ENCODE assay signal across 10 cellular contexts in the genomic region with DNA sequence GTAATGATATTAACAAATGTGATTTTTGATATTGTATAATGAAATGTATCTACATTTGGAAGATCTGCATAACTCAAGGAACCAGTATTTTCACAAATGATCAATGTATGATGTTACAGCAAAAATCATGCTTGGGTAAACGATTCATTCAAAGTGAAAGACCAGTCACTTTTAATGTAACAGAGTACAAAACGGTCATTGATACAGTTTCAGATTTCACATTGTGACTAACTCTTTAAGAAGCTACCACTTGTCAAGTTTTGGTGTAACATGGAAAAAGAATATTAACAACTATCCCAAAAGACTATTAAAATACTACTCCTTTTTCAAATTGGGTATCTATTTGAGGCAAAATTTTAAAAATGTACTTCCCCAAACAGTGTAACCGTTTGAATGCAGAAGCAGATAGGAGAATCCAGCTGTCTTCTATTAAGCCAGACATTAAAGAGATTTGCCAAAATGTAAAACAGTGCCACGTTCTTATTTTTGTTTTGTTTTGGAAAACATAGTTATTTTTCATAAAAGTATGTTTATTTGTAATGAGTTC. TPM values are rescaled to one million over a fixed set of nuclear protein-coding genes. Genes with fewer than 3 reads are reported as not detected.
A peak's percentile ranks its signal among the peaks of the same experiment; 100 is the strongest.
DNase-seq lines count a peak whose midpoint lies in the region; ATAC-seq and TF ChIP-seq lines count a peak whose summit lies in the region.
"Had no signal": no experiment of that assay in that cellular context is flagged by ENCODE, and none has a peak within 500 bp of the region (broad histone marks: within the 10 kb centered on the region; RNA-seq: fewer than 3 reads in every experiment).

No MANE protein-coding gene starts in this region.

- H3K9ac ChIP-seq in IMR-90 (ENCODE audit: low read depth, low read length), result no peak overlapping the region

- no peak overlapping the region for H2BK5ac ChIP-seq in IMR-90 (ENCODE audit: low read depth, low read length, poor library complexity, severe bottlenecking)

- no peak for TF ChIP-seq RAD21 in IMR-90 (IDR thresholded peaks at IDR 0.05; ENCODE audit: low read length)

- no peak overlapping the region for H3K27ac ChIP-seq in CD8-positive, alpha-beta T cell (ENCODE audit: low read depth, low read length)
- H3K27ac ChIP-seq in IMR-90 (ENCODE audit: insufficient read depth, low read length), result no peak overlapping the region
- H3K27ac ChIP-seq in tibial nerve, result peak overlapping the region in 2 of 4 donors; percentile 82 to 84

- H2BK120ac ChIP-seq in IMR-90 (ENCODE audit: low read depth, low read length), result no peak overlapping the region

- H4K8ac ChIP-seq in IMR-90 (ENCODE audit: low read depth in 2 of 2, low read length in 2 of 2), result no peak overlapping the region

- no peak overlapping the region for H3K4ac ChIP-seq in IMR-90 (ENCODE audit: low read depth, low read length)

- peaks cover 9% of the 10 kb centered on the region for H3K9me1 ChIP-seq in IMR-90 (ENCODE audit: insufficient read depth, low read length)

- intact Hi-C loops in CD8-positive, alpha-beta T cell (cut with DNase I, micrococcal nuclease), result loop anchor here (1.0 to 10.0 kb wide), 3 partner anchors 14 to 73 kb away; no protein-coding TSS in a partner anchor
- intact Hi-C loops in IMR-90 (cut with micrococcal nuclease), result loop anchor here (10.0 kb wide), 1 partner anchor 213 kb away; no protein-coding TSS in a partner anchor
- intact Hi-C loops in activated B cell treated with CpG ODN at 0.5 μM for 24 hours (cut with micrococcal nuclease), result loop anchor here (2.0 kb wide), 1 partner anchor 279 kb away; no protein-coding TSS in a partner anchor

- peaks cover 71% of the 10 kb centered on the region for H3K4me1 Mint-ChIP-seq in CD8-positive, alpha-beta T cell (ENCODE audit: low read depth)
- H3K4me1 Mint-ChIP-seq in activated B cell treated with CpG ODN at 0.5 μM for 24 hours, result peaks cover 77% of the 10 kb centered on the region

- peak overlapping the region; percentile 57; the same call in 1 of the 2 replicates for H3K4me2 ChIP-seq in IMR-90 (ENCODE audit: low read depth, low read length)

- POLR2A ChIA-PET in CD8-positive, alpha-beta T cell (lab: Charles Lee), result interaction anchor here (1.3 to 2.9 kb wide), 4 partner anchors 9 to 116 kb away, joined by 3 to 14 read pairs (median 8); partner anchors contain the start of gene AKAP13
- POLR2A ChIA-PET in IMR-90 (lab: Charles Lee; ENCODE audit: unreplicated experiment) (interaction anchor here (0.9 kb wide), 1 partner anchor 12 kb away, joined by 3 read pairs; no protein-coding TSS in a partner anchor), activated B cell treated with CpG ODN at 0.5 μM for 24 hours (lab: Charles Lee) (interaction anchor here (1.0 to 17.2 kb wide), 11 partner anchors 7 to 114 kb away, joined by 3 to 395 read pairs (median 21); partner anchors contain the start of gene AKAP13)

- dilution Hi-C loops in IMR-90 (cut with HindIII; ENCODE audit: low sequenced_read_pairs, unreplicated experiment), result no loop called here

- H3K23ac ChIP-seq in IMR-90 (ENCODE audit: low read depth, low read length), result no peak overlapping the region

- no peak overlapping the region for H4K5ac ChIP-seq in IMR-90 (ENCODE audit: low read depth, low read length)

- H3K4me3 Mint-ChIP-seq in CD8-positive, alpha-beta T cell, result no peak overlapping the region
- no peak overlapping the region for H3K4me3 Mint-ChIP-seq in activated B cell treated with CpG ODN at 0.5 μM for 24 hours

- peaks cover 46% of the 10 kb centered on the region for H4K20me1 ChIP-seq in IMR-90 (ENCODE audit: insufficient read depth, low read length)

- TF ChIP-seq CTCF in CD8-positive, alpha-beta T cell (IDR thresholded peaks at IDR 0.05), result no peak
- TF ChIP-seq CTCF in IMR-90 (conservative IDR thresholded peaks at IDR 0.05; ENCODE audit: low read depth, low read length) (no peak), activated B cell treated with CpG ODN at 0.5 μM for 24 hours (IDR thresholded peaks at IDR 0.05) (no peak), tibial nerve (IDR thresholded peaks at IDR 0.05) (no peak), GM13977 (IDR thresholded peaks at IDR 0.05; ENCODE audit: extremely low read depth, insufficient read depth, missing control alignments) (no peak)

- in situ Hi-C loops in IMR-90 (cut with MboI; ENCODE audit: low sequenced_read_pairs) (no loop called here), GM13977 (cut with MboI; ENCODE audit: low pct_unique_long_range_greater_than_20kb, low sequenced_read_pairs, unreplicated experiment) (no loop called here)

- no peak overlapping the region for H2AK9ac ChIP-seq in IMR-90 (replicated peaks; ENCODE audit: low read depth, low read length, poor library complexity)

- no peak for TF ChIP-seq EP300 in tibial nerve (IDR thresholded peaks at IDR 0.05)

- H3K56ac ChIP-seq in IMR-90 (ENCODE audit: extremely low read depth, insufficient read depth, low read length), result no peak overlapping the region

- CTCF ChIA-PET in CD8-positive, alpha-beta T cell (lab: Charles Lee), result interaction anchor here (1.3 to 10.0 kb wide), 6 partner anchors 11 to 119 kb away, joined by 4 to 146 read pairs (median 16); partner anchors contain the start of gene AKAP13
- CTCF ChIA-PET in IMR-90 (lab: Yijun Ruan, JAX), result interaction anchor here (0.6 to 1.7 kb wide), 2 partner anchors 74 to 115 kb away, joined by 3 to 9 read pairs; no protein-coding TSS in a partner anchor
- CTCF ChIA-PET in activated B cell treated with CpG ODN at 0.5 μM for 24 hours (lab: Charles Lee), result interaction anchor here (0.6 to 8.2 kb wide), 12 partner anchors 8 to 115 kb away, joined by 3 to 218 read pairs (median 18); partner anchors contain the start of gene AKAP13

- BruUV-seq in IMR-90 (replicated peaks; lab: Mats Ljungman, UMichigan), result no TSS peak

- H3K9me3 ChIP-seq in CD8-positive, alpha-beta T cell (ENCODE audit: low read length), result no peaks in the 10 kb centered on the region
- no peaks in the 10 kb centered on the region for H3K9me3 ChIP-seq in IMR-90 (ENCODE audit: control insufficient read depth, insufficient read depth, low read length)
- H3K9me3 ChIP-seq in tibial nerve, result no peaks in the 10 kb centered on the region

- H3K4me3 ChIP-seq in CD8-positive, alpha-beta T cell (ENCODE audit: low read depth, low read length), result no peak overlapping the region
- H3K4me3 ChIP-seq in IMR-90 (ENCODE audit: insufficient read depth, low read depth, low read length) (no peak overlapping the region), tibial nerve (no peak overlapping the region)

- no peak overlapping the region for H2AFZ ChIP-seq in IMR-90 (replicated peaks; ENCODE audit: low read length, poor library complexity)

- H3K4me1 ChIP-seq in CD8-positive, alpha-beta T cell (ENCODE audit: insufficient read depth, low read length), result peaks cover 36% of the 10 kb centered on the region
- peaks cover 13% of the 10 kb centered on the region for H3K4me1 ChIP-seq in IMR-90 (ENCODE audit: control insufficient read depth, insufficient read depth, low read length)
- peaks cover 0 to 69% (median 27%) of the 10 kb centered on the region in 4 donors for H3K4me1 ChIP-seq in tibial nerve

- H3K27ac Mint-ChIP-seq in CD8-positive, alpha-beta T cell, result peak overlapping the region; percentile 60
- peak overlapping the region; percentile 50 for H3K27ac Mint-ChIP-seq in activated B cell treated with CpG ODN at 0.5 μM for 24 hours

- no peak overlapping the region for H2BK20ac ChIP-seq in IMR-90 (ENCODE audit: low read depth, low read length)

- H3K9me3 Mint-ChIP-seq in CD8-positive, alpha-beta T cell, result no peaks in the 10 kb centered on the region
- H3K9me3 Mint-ChIP-seq in activated B cell treated with CpG ODN at 0.5 μM for 24 hours, result no peaks in the 10 kb centered on the region

- H3K36me3 Mint-ChIP-seq in CD8-positive, alpha-beta T cell, result peaks cover 7% of the 10 kb centered on the region
- peaks cover 16% of the 10 kb centered on the region for H3K36me3 Mint-ChIP-seq in activated B cell treated with CpG ODN at 0.5 μM for 24 hours (ENCODE audit: low read depth)

- H2AK5ac ChIP-seq in IMR-90 (ENCODE audit: low read depth, low read length), result no peak overlapping the region

- WGBS in IMR-90 (ENCODE audit: extremely low coverage in 2 of 2, insufficient read length in 1 of 2), 2 experiments, result no CpG with 5 or more reads among the region's 4 CpGs
- 19% methylated on average over 4 of the region's 4 CpGs for WGBS in tibial nerve, 2 donors

- H3K27me3 Mint-ChIP-seq in CD8-positive, alpha-beta T cell (ENCODE audit: low read depth), result no peaks in the 10 kb centered on the region
- H3K27me3 Mint-ChIP-seq in activated B cell treated with CpG ODN at 0.5 μM for 24 hours, result no peaks in the 10 kb centered on the region

- TF ChIP-seq POLR2A in IMR-90 (IDR thresholded peaks at IDR 0.05; ENCODE audit: low read depth, low read length), result no peak
- no peak for TF ChIP-seq POLR2A in tibial nerve (IDR thresholded peaks at IDR 0.05)

- peaks cover 24 to 70% of the 10 kb centered on the region in 2 experiments for H3K79me1 ChIP-seq in IMR-90 (ENCODE audit: low read depth in 1 of 2, low read length in 2 of 2)

- H3K18ac ChIP-seq in IMR-90 (ENCODE audit: low read depth, low read length), result no peak overlapping the region

- ATAC-seq in CD8-positive, alpha-beta T cell, result no peak
- ATAC-seq in IMR-90 (ENCODE audit: low read depth) (no peak; the same call in 1 of the 2 replicates), activated B cell treated with CpG ODN at 0.5 μM for 24 hours (ENCODE audit: low read depth) (no peak), HG03520 (IDR thresholded peaks at IDR 0.05; ENCODE audit: unreplicated experiment) (no peak)

- no peaks in the 10 kb centered on the region for H3K36me3 ChIP-seq in CD8-positive, alpha-beta T cell (ENCODE audit: insufficient read depth, low read length)
- H3K36me3 ChIP-seq in IMR-90 (ENCODE audit: control insufficient read depth, insufficient read depth, low read length) (no peaks in the 10 kb centered on the region), tibial nerve (no peaks in the 10 kb centered on the region)

- no peak for DNase-seq in CD8-positive, alpha-beta T cell
- DNase-seq in IMR-90, result peak; percentile 75
- DNase-seq in activated B cell treated with CpG ODN at 0.5 μM for 24 hours, result no peak
- DNase-seq in kidney tubule cell (ENCODE audit: low spot score), result peak; percentile 64
- DNase-seq in tibial nerve (ENCODE audit: low spot score in 2 of 2), result no peak
- no peak for DNase-seq in GM13977 (ENCODE audit: low spot score)
- no peak for DNase-seq in NCI-H1417 (lab: John Stamatoyannopoulos, UW)
- DNase-seq: activated CD4-positive, alpha-beta T cell treated with anti-CD3 and anti-CD28 coated beads, Interleukin-2, amount 50 U/mL, for 1 hour; caudate nucleus had no signal

- H3K27me3 ChIP-seq in CD8-positive, alpha-beta T cell (ENCODE audit: insufficient read depth, low read length), result no peaks in the 10 kb centered on the region
- no peaks in the 10 kb centered on the region for H3K27me3 ChIP-seq in IMR-90 (ENCODE audit: control insufficient read depth, insufficient read depth, low read length)
- H3K27me3 ChIP-seq in tibial nerve, result no peaks in the 10 kb centered on the region

- H3K14ac ChIP-seq in IMR-90 (replicated peaks; ENCODE audit: low read depth, low read length), result no peak overlapping the region

- H4K91ac ChIP-seq in IMR-90 (ENCODE audit: insufficient read depth, low read depth, low read length), result no peak overlapping the region

- H2BK15ac ChIP-seq in IMR-90 (ENCODE audit: low read depth, low read length), result no peak overlapping the region

RNA-seq across cellular contexts. Expression of gene AKAP13, which starts 31.7 kb away (rescaled TPM):
- 100 to 1,000 TPM; 255 to 267 TPM for total RNA-seq in CD8-positive, alpha-beta T cell
- total RNA-seq in IMR-90 (2012; rRNA removed) (46.4 and 46.9 TPM in 2 replicates), activated B cell treated with CpG ODN at 0.5 μM for 24 hours (254 and 290 TPM in 2 replicates), tibial nerve (100 to 1,000 TPM; 332 to 362 (median 351) TPM)
- polyA plus RNA-seq in IMR-90 (2012; rRNA removed), result 10.4 and 11.6 TPM in 2 replicates
- 5.6 and 6.4 TPM in 2 replicates for polyA plus RNA-seq in IMR-90 (2012; cell fraction: cytosol; rRNA removed)
- polyA plus RNA-seq in IMR-90 (2012; cell fraction: nucleus; rRNA removed; ENCODE audit: low replicate concordance), result 34.4 and 43.0 TPM in 2 replicates

Comparison
In these comparisons a context has a peak if more than half of its experiments do, and no peak if none do; other contexts are left out.
1. DNase-seq: peak in IMR-90 (single experiment) and kidney tubule cell (single experiment); none in CD8-positive, alpha-beta T cell (0 of 7), activated B cell treated with CpG ODN at 0.5 μM for 24 hours (single experiment), tibial nerve (0 of 2), GM13977 (single experiment) and NCI-H1417 (0 of 3).